23 cellular contexts compared by ENCODE assay signal in the genomic region with DNA sequence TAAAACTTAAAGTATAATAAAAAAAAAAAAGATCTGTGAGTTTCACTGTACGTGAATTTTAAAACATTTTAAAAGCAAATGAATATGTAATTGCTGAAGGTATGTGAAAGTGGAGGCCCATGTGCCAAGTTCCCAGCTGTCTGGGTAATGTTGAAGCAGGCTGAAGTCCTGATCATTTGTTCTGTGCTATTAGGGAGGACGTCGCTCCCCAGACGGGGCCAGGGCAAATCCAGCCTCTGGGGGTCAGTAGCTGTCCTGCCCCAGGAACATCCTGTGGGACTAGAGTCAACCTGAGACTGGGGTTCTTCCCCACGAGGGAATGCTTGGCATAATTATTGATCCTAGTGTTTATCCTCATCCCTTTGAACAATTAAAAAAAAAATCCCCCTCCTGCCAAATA. TPM values are rescaled to one million over a fixed set of nuclear protein-coding genes. Genes with fewer than 3 reads are reported as not detected.
DNase-seq lines count a peak whose midpoint lies in the region; ATAC-seq and TF ChIP-seq lines count a peak whose summit lies in the region.
"Had no signal": no experiment of that assay in that cellular context is flagged by ENCODE, and none has a peak within 500 bp of the region (broad histone marks: within the 10 kb centered on the region; RNA-seq: fewer than 3 reads in every experiment).

No MANE protein-coding gene starts in this region.

- peak; percentile 71 for ATAC-seq in body of pancreas
- ATAC-seq in lower lobe of right lung = no peak
- no peak for ATAC-seq in GM18505 (IDR thresholded peaks at IDR 0.05; ENCODE audit: unreplicated experiment)
- ATAC-seq in HG03139 (IDR thresholded peaks at IDR 0.05; ENCODE audit: unreplicated experiment) = no peak

- no peak for TF ChIP-seq EP300 in sigmoid colon (IDR thresholded peaks at IDR 0.05)

- DNase-seq in body of pancreas (peak; percentile 17 to 33 (median 22)), lower lobe of right lung (no peak), sigmoid colon (no peak), foreskin melanocyte (no peak)
- DNase-seq in activated CD4-positive, alpha-beta T cell treated with anti-CD3 and anti-CD28 coated beads, Interleukin-2, amount 50 U/mL, for 4 hours = no peak
- DNase-seq: ACHN; CD4-positive, alpha-beta T cell; COR-L47; DMS 273 treated with DMSO at 0.1 percent for 48 hours; DMS79 treated with DMSO at 0.1 percent for 48 hours; H9; HFFc6; MV-4-11; NCI-H1105 treated with DMSO at 0.1 percent for 48 hours; NCI-H2029 treated with DMSO at 0.1 percent for 48 hours; NCI-H226; NCI-H510A treated with DMSO at 0.1 percent for 48 hours; NCI-H748 treated with DMSO at 0.1 percent for 48 hours; SHP77 treated with DMSO at 0.1 percent for 48 hours had no signal

- peak overlapping the region; percentile 59 to 69 (median 67) for H3K27ac ChIP-seq in body of pancreas
- H3K27ac ChIP-seq in lower lobe of right lung = peak overlapping the region; percentile 58
- peak overlapping the region; percentile 49 to 67 (median 62) for H3K27ac ChIP-seq in sigmoid colon
- H3K27ac ChIP-seq: BLaER1, RWPE1 had no signal

- no peaks in the 10 kb centered on the region for H3K27me3 ChIP-seq in body of pancreas
- no peaks in the 10 kb centered on the region for H3K27me3 ChIP-seq in lower lobe of right lung (ENCODE audit: low read depth)
- H3K27me3 ChIP-seq in sigmoid colon = no peaks in the 10 kb centered on the region
- H3K27me3 ChIP-seq: BLaER1 had no signal

- H3K4me3 ChIP-seq in body of pancreas (no peak overlapping the region), lower lobe of right lung (no peak overlapping the region), sigmoid colon (no peak overlapping the region)
- H3K4me3 ChIP-seq: BLaER1 had no signal

- no peak for TF ChIP-seq CTCF in body of pancreas (IDR thresholded peaks at IDR 0.05)
- no peak for TF ChIP-seq CTCF in lower lobe of right lung (IDR thresholded peaks at IDR 0.05)
- TF ChIP-seq CTCF in sigmoid colon (IDR thresholded peaks at IDR 0.05) = no peak

- 44 to 45% methylated on average over 5 of the region's 5 CpGs for WGBS in body of pancreas, 2 donors
- WGBS in sigmoid colon, 2 donors = 83% methylated on average over 5 of the region's 5 CpGs

- H3K9me3 ChIP-seq in body of pancreas (no peaks in the 10 kb centered on the region), lower lobe of right lung (no peaks in the 10 kb centered on the region), sigmoid colon (no peaks in the 10 kb centered on the region)
- H3K9me3 ChIP-seq: BLaER1 had no signal

- TF ChIP-seq POLR2A in body of pancreas (IDR thresholded peaks at IDR 0.05) (no peak), sigmoid colon (IDR thresholded peaks at IDR 0.05) (no peak), GM18505 (IDR thresholded peaks at IDR 0.05; ENCODE audit: borderline replicate concordance, extremely low read depth, insufficient read depth, insufficient read length) (no peak)

- intact Hi-C loops in body of pancreas (cut with DNase I) (no loop called here), lower lobe of right lung (cut with DNase I) (no loop called here), sigmoid colon (cut with DNase I) (no loop called here)

- H3K36me3 ChIP-seq in body of pancreas (replicated peaks in 1 of 2; ENCODE audit: insufficient read depth in 1 of 2, low read depth in 2 of 2) (no peaks in the 10 kb centered on the region), lower lobe of right lung (no peaks in the 10 kb centered on the region), sigmoid colon (peaks cover 0 to 31% (median 3%) of the 10 kb centered on the region in 4 donors)
- H3K36me3 ChIP-seq: BLaER1 had no signal

- peaks cover 16% of the 10 kb centered on the region for H3K4me1 ChIP-seq in body of pancreas
- no peaks in the 10 kb centered on the region for H3K4me1 ChIP-seq in lower lobe of right lung
- peaks cover 0 to 32% (median 26%) of the 10 kb centered on the region in 4 donors for H3K4me1 ChIP-seq in sigmoid colon
- H3K4me1 ChIP-seq: BLaER1 had no signal

RNA-seq across cellular contexts. Expression of a gene that starts 48.8 kb away (rescaled TPM):
- total RNA-seq in body of pancreas (10 to 100 TPM; 12.5 to 31.9 TPM), lower lobe of right lung (39.8 TPM), sigmoid colon (100 to 1,000 TPM; 138 to 209 (median 149) TPM)
- polyA plus RNA-seq in sigmoid colon = 1 to 10 TPM; 5.5 to 9.0 (median 7.4) TPM

Comparison
In these comparisons a context has a peak if more than half of its experiments do, and no peak if none do; other contexts are left out.
1. DNase-seq: peak in body of pancreas (4 of 4); none in lower lobe of right lung (single experiment), sigmoid colon (single experiment), foreskin melanocyte (single experiment) and activated CD4-positive, alpha-beta T cell treated with anti-CD3 and anti-CD28 coated beads, Interleukin-2, amount 50 U/mL, for 4 hours (0 of 2).
2. Peak in every context shown above with its lines, with median percentiles within 50 percentile points of each other: H3K27ac ChIP-seq.